ENCODE assay signal across 2 cellular contexts in genomic region chr19:16581145-16581970, GRCh38.
TF ChIP-seq lines count a peak whose summit lies in the region.

No MANE protein-coding gene starts in this region.

TF ChIP-seq in HepG2, 621 proteins besides CTCF, POLR2A, EP300 and RAD21:
- TF ChIP-seq RBM22 (optimal IDR thresholded peaks at IDR 0.05; ENCODE audit: low read length) (peak; percentile 36), ZNF121 (CRISPR knock-in tag; IDR thresholded peaks at IDR 0.05) (no peak), MNT (IDR thresholded peaks at IDR 0.05) (no peak)
TF ChIP-seq in HepG2: peak in this region for 1.

TF ChIP-seq in HEK293T, 16 proteins besides CTCF, POLR2A, EP300 and RAD21:
- no peak for TF ChIP-seq PKNOX1 (IDR thresholded peaks at IDR 0.05)
- TF ChIP-seq FOXA1 (IDR thresholded peaks at IDR 0.05): no peak
- no peak for TF ChIP-seq ELF4 (IDR thresholded peaks at IDR 0.05)
- TF ChIP-seq ZNF384 (IDR thresholded peaks at IDR 0.05): no peak
- TF ChIP-seq L3MBTL2 (conservative IDR thresholded peaks at IDR 0.05): no peak
- no peak for TF ChIP-seq TARDBP (IDR thresholded peaks at IDR 0.05)
- no peak for TF ChIP-seq FOXK2 (IDR thresholded peaks at IDR 0.05)
- no peak for TF ChIP-seq FOXM1 (IDR thresholded peaks at IDR 0.05; ENCODE audit: borderline replicate concordance)
- TF ChIP-seq SP1 (IDR thresholded peaks at IDR 0.05): no peak
- no peak for TF ChIP-seq ARNT (IDR thresholded peaks at IDR 0.05)
- no peak for TF ChIP-seq SUZ12 (IDR thresholded peaks at IDR 0.05)
- no peak for TF ChIP-seq HDGF (IDR thresholded peaks at IDR 0.05; ENCODE audit: borderline replicate concordance)
